In the genomic region with DNA sequence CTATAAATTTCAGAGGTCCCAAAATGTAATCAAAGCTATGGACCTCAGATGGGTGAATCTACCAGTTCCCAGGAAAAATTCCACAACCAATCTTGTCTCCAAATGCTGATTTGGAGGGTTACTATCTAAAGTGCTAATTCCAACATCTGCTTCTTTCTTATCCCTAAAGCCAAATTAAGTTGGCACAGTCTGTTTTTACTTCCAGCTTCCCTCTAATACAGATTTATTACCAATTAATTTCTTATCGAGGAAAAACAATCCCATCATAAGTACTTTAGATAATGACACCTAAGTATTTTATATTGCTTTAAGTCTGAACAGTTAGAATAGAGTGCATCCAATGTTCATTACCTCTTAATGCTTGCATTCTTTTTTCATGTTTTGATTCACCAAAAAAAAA, we compare ENCODE assay signal across 1 cellular context.
TF ChIP-seq lines count a peak whose summit lies in the region.

No MANE protein-coding gene starts in this region.

TF ChIP-seq in HepG2, 621 proteins besides CTCF, POLR2A, EP300 and RAD21 (continued from another document):
- TF ChIP-seq, protein P1, sequence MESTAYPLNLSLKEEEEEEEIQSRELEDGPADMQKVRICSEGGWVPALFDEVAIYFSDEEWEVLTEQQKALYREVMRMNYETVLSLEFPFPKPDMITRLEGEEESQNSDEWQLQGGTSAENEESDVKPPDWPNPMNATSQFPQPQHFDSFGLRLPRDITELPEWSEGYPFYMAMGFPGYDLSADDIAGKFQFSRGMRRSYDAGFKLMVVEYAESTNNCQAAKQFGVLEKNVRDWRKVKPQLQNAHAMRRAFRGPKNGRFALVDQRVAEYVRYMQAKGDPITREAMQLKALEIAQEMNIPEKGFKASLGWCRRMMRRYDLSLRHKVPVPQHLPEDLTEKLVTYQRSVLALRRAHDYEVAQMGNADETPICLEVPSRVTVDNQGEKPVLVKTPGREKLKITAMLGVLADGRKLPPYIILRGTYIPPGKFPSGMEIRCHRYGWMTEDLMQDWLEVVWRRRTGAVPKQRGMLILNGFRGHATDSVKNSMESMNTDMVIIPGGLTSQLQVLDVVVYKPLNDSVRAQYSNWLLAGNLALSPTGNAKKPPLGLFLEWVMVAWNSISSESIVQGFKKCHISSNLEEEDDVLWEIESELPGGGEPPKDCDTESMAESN (CRISPR knock-in tag; conservative IDR thresholded peaks at IDR 0.05): no peak
- TF ChIP-seq, protein P2, sequence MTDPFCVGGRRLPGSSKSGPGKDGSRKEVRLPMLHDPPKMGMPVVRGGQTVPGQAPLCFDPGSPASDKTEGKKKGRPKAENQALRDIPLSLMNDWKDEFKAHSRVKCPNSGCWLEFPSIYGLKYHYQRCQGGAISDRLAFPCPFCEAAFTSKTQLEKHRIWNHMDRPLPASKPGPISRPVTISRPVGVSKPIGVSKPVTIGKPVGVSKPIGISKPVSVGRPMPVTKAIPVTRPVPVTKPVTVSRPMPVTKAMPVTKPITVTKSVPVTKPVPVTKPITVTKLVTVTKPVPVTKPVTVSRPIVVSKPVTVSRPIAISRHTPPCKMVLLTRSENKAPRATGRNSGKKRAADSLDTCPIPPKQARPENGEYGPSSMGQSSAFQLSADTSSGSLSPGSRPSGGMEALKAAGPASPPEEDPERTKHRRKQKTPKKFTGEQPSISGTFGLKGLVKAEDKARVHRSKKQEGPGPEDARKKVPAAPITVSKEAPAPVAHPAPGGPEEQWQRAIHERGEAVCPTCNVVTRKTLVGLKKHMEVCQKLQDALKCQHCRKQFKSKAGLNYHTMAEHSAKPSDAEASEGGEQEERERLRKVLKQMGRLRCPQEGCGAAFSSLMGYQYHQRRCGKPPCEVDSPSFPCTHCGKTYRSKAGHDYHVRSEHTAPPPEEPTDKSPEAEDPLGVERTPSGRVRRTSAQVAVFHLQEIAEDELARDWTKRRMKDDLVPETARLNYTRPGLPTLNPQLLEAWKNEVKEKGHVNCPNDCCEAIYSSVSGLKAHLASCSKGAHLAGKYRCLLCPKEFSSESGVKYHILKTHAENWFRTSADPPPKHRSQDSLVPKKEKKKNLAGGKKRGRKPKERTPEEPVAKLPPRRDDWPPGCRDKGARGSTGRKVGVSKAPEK (CRISPR knock-in tag; IDR thresholded peaks at IDR 0.05; ENCODE audit: borderline replicate concordance): no peak
- no peak for TF ChIP-seq ZNF510 (CRISPR knock-in tag; IDR thresholded peaks at IDR 0.05; ENCODE audit: low read depth)
- TF ChIP-seq CBX2 (IDR thresholded peaks at IDR 0.05; ENCODE audit: low read depth, low read length): no peak
- TF ChIP-seq CBX2 (CRISPR knock-in tag; IDR thresholded peaks at IDR 0.05; ENCODE audit: low read depth): no peak
